Comparison of ENCODE assay signal across 1 cellular context in genomic region chr16:84730406-84731106, GRCh38.
A peak's percentile ranks its signal among the peaks of the same experiment; 100 is the strongest.
TF ChIP-seq lines count a peak whose summit lies in the region.

No MANE protein-coding gene starts in this region.

TF ChIP-seq in GM12878, 131 proteins besides CTCF, POLR2A, EP300 and RAD21 (continued from another document):
- TF ChIP-seq ZBTB33 (IDR thresholded peaks at IDR 0.05) (no peak), MEF2B (IDR thresholded peaks at IDR 0.05; ENCODE audit: partially characterized antibody, poor library complexity, severe bottlenecking) (no peak), BCL11A (IDR thresholded peaks at IDR 0.05; ENCODE audit: low read depth, low read length) (peak; percentile 68), NRF1 (conservative IDR thresholded peaks at IDR 0.05; ENCODE audit: low read depth, low read length) (no peak), ZBED1 (IDR thresholded peaks at IDR 0.05; ENCODE audit: borderline replicate concordance) (no peak), RCOR1 (conservative IDR thresholded peaks at IDR 0.05; ENCODE audit: low read depth, low read length) (no peak), FOXM1 (IDR thresholded peaks at IDR 0.05; ENCODE audit: low read depth, low read length) (no peak), SPI1 (IDR thresholded peaks at IDR 0.05; ENCODE audit: borderline replicate concordance, insufficient read depth, low read depth, low read length) (peak; percentile 95), RFX5 (IDR thresholded peaks at IDR 0.05; ENCODE audit: low read depth, low read length) (no peak), TAF1 (IDR thresholded peaks at IDR 0.05; ENCODE audit: borderline replicate concordance, low read depth, low read length) (no peak), EZH2 (IDR thresholded peaks at IDR 0.05; ENCODE audit: borderline replicate concordance, control insufficient read depth, low read depth, low read length) (no peak), IKZF1 (conservative IDR thresholded peaks at IDR 0.05) (peak; percentile 88), CEBPB (IDR thresholded peaks at IDR 0.05; ENCODE audit: borderline replicate concordance in 1 of 2, low read depth in 2 of 2, low read length in 2 of 2) (no peak), RB1 (IDR thresholded peaks at IDR 0.05; ENCODE audit: borderline replicate concordance) (no peak), TCF7 (IDR thresholded peaks at IDR 0.05; ENCODE audit: borderline replicate concordance) (no peak), SMARCA5 (IDR thresholded peaks at IDR 0.05) (no peak), SUPT20H (IDR thresholded peaks at IDR 0.05; ENCODE audit: borderline replicate concordance, control insufficient read depth, low read depth, low read length) (no peak), SIX5 (IDR thresholded peaks at IDR 0.05; ENCODE audit: low read depth, low read length, severe bottlenecking) (no peak), NFYA (IDR thresholded peaks at IDR 0.05; ENCODE audit: borderline replicate concordance, low read depth, low read length) (no peak), ZNF274 (IDR thresholded peaks at IDR 0.05; ENCODE audit: insufficient read depth, insufficient read length) (no peak), WRNIP1 (IDR thresholded peaks at IDR 0.05; ENCODE audit: borderline replicate concordance, low read depth, low read length) (no peak), NFXL1 (IDR thresholded peaks at IDR 0.05; ENCODE audit: borderline replicate concordance) (no peak)
- TF ChIP-seq, protein P1, sequence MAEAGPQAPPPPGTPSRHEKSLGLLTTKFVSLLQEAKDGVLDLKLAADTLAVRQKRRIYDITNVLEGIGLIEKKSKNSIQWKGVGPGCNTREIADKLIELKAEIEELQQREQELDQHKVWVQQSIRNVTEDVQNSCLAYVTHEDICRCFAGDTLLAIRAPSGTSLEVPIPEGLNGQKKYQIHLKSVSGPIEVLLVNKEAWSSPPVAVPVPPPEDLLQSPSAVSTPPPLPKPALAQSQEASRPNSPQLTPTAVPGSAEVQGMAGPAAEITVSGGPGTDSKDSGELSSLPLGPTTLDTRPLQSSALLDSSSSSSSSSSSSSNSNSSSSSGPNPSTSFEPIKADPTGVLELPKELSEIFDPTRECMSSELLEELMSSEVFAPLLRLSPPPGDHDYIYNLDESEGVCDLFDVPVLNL (IDR thresholded peaks at IDR 0.05; ENCODE audit: low read depth, low read length), result no peak
- TF ChIP-seq, protein P2, sequence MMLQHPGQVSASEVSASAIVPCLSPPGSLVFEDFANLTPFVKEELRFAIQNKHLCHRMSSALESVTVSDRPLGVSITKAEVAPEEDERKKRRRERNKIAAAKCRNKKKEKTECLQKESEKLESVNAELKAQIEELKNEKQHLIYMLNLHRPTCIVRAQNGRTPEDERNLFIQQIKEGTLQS (IDR thresholded peaks at IDR 0.05; ENCODE audit: borderline replicate concordance, extremely low read depth, low read depth, low read length), result no peak
- TF ChIP-seq, protein P3, sequence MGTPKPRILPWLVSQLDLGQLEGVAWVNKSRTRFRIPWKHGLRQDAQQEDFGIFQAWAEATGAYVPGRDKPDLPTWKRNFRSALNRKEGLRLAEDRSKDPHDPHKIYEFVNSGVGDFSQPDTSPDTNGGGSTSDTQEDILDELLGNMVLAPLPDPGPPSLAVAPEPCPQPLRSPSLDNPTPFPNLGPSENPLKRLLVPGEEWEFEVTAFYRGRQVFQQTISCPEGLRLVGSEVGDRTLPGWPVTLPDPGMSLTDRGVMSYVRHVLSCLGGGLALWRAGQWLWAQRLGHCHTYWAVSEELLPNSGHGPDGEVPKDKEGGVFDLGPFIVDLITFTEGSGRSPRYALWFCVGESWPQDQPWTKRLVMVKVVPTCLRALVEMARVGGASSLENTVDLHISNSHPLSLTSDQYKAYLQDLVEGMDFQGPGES (IDR thresholded peaks at IDR 0.05), result no peak
TF ChIP-seq in GM12878: peak in this region for 21.
